Comparison of ENCODE assay signal across 13 cellular contexts in the genomic region with DNA sequence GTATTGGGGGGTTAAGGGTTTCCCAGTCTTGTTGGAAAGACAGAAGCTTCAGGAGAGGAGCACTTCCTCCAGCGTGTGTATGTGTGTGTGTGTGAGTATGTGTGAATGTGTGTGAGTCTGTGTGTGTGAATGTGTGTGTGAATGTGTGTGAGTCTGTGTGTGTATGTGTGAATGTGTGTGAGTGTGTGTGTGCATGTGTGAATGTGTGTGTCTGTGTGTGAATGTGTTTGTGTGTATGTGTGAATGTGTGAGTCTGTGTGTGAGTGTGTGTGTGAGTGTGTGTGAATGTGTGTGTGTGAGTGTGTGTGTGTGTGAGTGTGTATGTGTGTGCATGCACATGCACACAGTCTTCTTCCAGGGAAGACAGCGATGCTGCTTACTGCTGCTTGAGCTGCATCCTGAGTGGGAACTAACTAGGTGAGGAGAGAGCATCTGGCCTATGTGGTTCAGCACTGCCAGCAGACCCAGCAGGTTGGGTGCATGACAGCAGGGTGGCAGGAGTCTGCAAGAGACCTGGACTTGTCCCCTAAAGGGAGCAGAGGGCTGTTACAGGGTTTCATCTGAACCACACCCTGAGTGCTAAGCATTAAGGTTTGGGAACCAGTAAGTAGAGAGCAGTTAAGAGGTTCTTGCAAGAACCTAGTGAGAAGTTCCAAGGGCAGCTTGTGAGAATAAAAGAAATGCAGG. TPM values are rescaled to one million over a fixed set of nuclear protein-coding genes. Genes with fewer than 3 reads are reported as not detected.
A peak's percentile ranks its signal among the peaks of the same experiment; 100 is the strongest.
DNase-seq lines count a peak whose midpoint lies in the region; ATAC-seq, FAIRE-seq and TF ChIP-seq lines count a peak whose summit lies in the region.
"Had no signal": no experiment of that assay in that cellular context is flagged by ENCODE, and none has a peak within 500 bp of the region (broad histone marks: within the 10 kb centered on the region; RNA-seq: fewer than 3 reads in every experiment).

No MANE protein-coding gene starts in this region.

- DNase-seq in GM23338 (ENCODE audit: low spot score) (no peak), NCI-H2171 treated with DMSO at 0.1 percent for 48 hours (lab: John Stamatoyannopoulos, UW) (peak; percentile 81), K562 (ENCODE audit: extremely low read depth in 1 of 4, low spot score in 3 of 4) (no peak), neuronal stem cell (ENCODE audit: low spot score) (no peak), thyroid gland (no peak), amniotic stem cell (lab: John Stamatoyannopoulos, UW) (no peak), tibial nerve (ENCODE audit: low spot score in 2 of 2) (no peak)
- DNase-seq: Calu3, foreskin keratinocyte, kidney glomerular epithelial cell, NCI-H1048, SHP77 treated with DMSO at 0.1 percent for 48 hours had no signal

- H3K36me3 ChIP-seq in GM23338 (ENCODE audit: insufficient read depth) (no peaks in the 10 kb centered on the region), K562 (ENCODE audit: control insufficient read depth, insufficient read depth, low read length) (no peaks in the 10 kb centered on the region), neuronal stem cell (replicated peaks in 1 of 2; ENCODE audit: control insufficient read depth in 2 of 2, insufficient read depth in 2 of 2, low read length in 2 of 2) (no peaks in the 10 kb centered on the region), thyroid gland (no peaks in the 10 kb centered on the region), tibial nerve (peaks cover 0 to 4% (median 0%) of the 10 kb centered on the region in 3 donors)

- H3K79me2 ChIP-seq in GM23338 (replicated peaks; ENCODE audit: insufficient read depth) (no peaks in the 10 kb centered on the region), K562 (ENCODE audit: control insufficient read depth, insufficient read depth, low read length) (no peaks in the 10 kb centered on the region)

- TF ChIP-seq RAD21 in K562 (CRISPR knock-in tag; conservative IDR thresholded peaks at IDR 0.05 in 1 of 2, IDR thresholded peaks at IDR 0.05 in 1 of 2), result no peak

- intact Hi-C loops in K562 (cut with micrococcal nuclease) (no loop called here), thyroid gland (cut with DNase I) (no loop called here)

- peak overlapping the region; percentile 21 for H3K18ac ChIP-seq in neuronal stem cell (ENCODE audit: low read length)

- H3K4me1 Mint-ChIP-seq in GM23338, result peaks cover 45% of the 10 kb centered on the region

- H3K36me3 Mint-ChIP-seq in GM23338 (ENCODE audit: low read depth), result no peaks in the 10 kb centered on the region

- H3K23ac ChIP-seq in neuronal stem cell (ENCODE audit: low read depth, low read length, poor library complexity), result no peak overlapping the region

- H4K8ac ChIP-seq in neuronal stem cell (ENCODE audit: low read depth, low read length), result no peak overlapping the region

- no peak for FAIRE-seq in K562 (lab: Jason Lieb, UNC)

- H3K9ac ChIP-seq in K562 (ENCODE audit: insufficient read depth in 1 of 2, low read depth in 2 of 2, low read length in 2 of 2) (no peak overlapping the region; a peak in 1 of 4 replicates), neuronal stem cell (ENCODE audit: low read depth, low read length, poor library complexity) (peak overlapping the region; percentile 70)

- H2BK120ac ChIP-seq in neuronal stem cell (ENCODE audit: low read depth, low read length), result peak overlapping the region; percentile 77

- CTCF ChIA-PET in K562 (lab: Yijun Ruan, JAX; ENCODE audit: low intra/inter-chr PET ratio), result no interaction called here

- H3K4me2 ChIP-seq in GM23338 (0 out of 2 replicates have a peak overlapping the region, but pooled peaks have one; percentile 64), K562 (ENCODE audit: insufficient read depth, low read length) (no peak overlapping the region), neuronal stem cell (ENCODE audit: insufficient read depth, low read length, poor library complexity, severe bottlenecking) (no peak overlapping the region)

- BruUV-seq in K562 (replicated peaks; lab: Mats Ljungman, UMichigan), result no TSS peak

- H2AFZ ChIP-seq in GM23338 (no peak overlapping the region), K562 (ENCODE audit: low read depth, low read length) (no peak overlapping the region), neuronal stem cell (ENCODE audit: low read length) (no peak overlapping the region)

- no peaks in the 10 kb centered on the region for H3K79me1 ChIP-seq in neuronal stem cell (ENCODE audit: low read depth, low read length)

- 0 out of 2 replicates have a peak, but pooled peaks cover 2% of the 10 kb centered on the region for H3F3A ChIP-seq in GM23338 (replicated peaks; ENCODE audit: low read depth)

- in situ Hi-C loops in K562 (cut with MboI), result no loop called here

- H3K9me1 ChIP-seq in K562 (ENCODE audit: control insufficient read depth, insufficient read depth, low read length), result no peaks in the 10 kb centered on the region

- H3K4ac ChIP-seq in neuronal stem cell (ENCODE audit: low read length), result no peak overlapping the region

- H2BK5ac ChIP-seq in neuronal stem cell (ENCODE audit: low read length), result no peak overlapping the region

- ATAC-seq in GM23338, result peak; percentile 4; the same call in 2 of the 3 replicates
- ATAC-seq in K562, result no peak
- ATAC-seq: foreskin keratinocyte had no signal

- 0 out of 2 replicates have a peak, but pooled peaks cover 6% of the 10 kb centered on the region for H3K9me2 ChIP-seq in GM23338 (ENCODE audit: insufficient read depth)

- peak overlapping the region; percentile 92 for H2AK5ac ChIP-seq in neuronal stem cell (ENCODE audit: low read depth, low read length)

- H3K4me3 Mint-ChIP-seq in GM23338, result no peak overlapping the region

- peak overlapping the region; percentile 12 for H2BK12ac ChIP-seq in neuronal stem cell (ENCODE audit: low read length)

- H4K20me1 ChIP-seq in GM23338 (replicated peaks; ENCODE audit: insufficient read depth), result no peaks in the 10 kb centered on the region
- no peaks in the 10 kb centered on the region for H4K20me1 ChIP-seq in K562 (replicated peaks; ENCODE audit: control insufficient read depth, insufficient read depth, low read length)

- 39% methylated on average over 2 of the region's 2 CpGs for WGBS in K562 (ENCODE audit: insufficient coverage, low coverage, missing lambda C conversion rate)
- no CpG with 5 or more reads among the region's 2 CpGs for WGBS in neuronal stem cell (ENCODE audit: extremely low coverage in 2 of 2, insufficient read length in 2 of 2, insufficient replicate concordance in 1 of 2), 2 donors
- 89 to 90% methylated on average over 2 of the region's 2 CpGs for WGBS in thyroid gland, 2 donors
- WGBS in tibial nerve, 2 donors, result 69 to 77% methylated on average over 2 of the region's 2 CpGs

- H4K91ac ChIP-seq in neuronal stem cell (ENCODE audit: low read depth, low read length, poor library complexity), result peak overlapping the region; percentile 76

- peak overlapping the region; percentile 98 for H3K27ac ChIP-seq in GM23338 (ENCODE audit: low read depth)
- H3K27ac ChIP-seq in K562 (ENCODE audit: extremely low read depth, low read depth, low read length), result no peak overlapping the region
- H3K27ac ChIP-seq in neuronal stem cell (replicated peaks; ENCODE audit: low read length), result no peak overlapping the region
- H3K27ac ChIP-seq in thyroid gland, result no peak overlapping the region
- H3K27ac ChIP-seq in tibial nerve, result no peak overlapping the region
- H3K27ac ChIP-seq: foreskin keratinocyte, VCaP had no signal

- no peaks in the 10 kb centered on the region; the same call in 2 of the 3 replicates for H3K9me3 Mint-ChIP-seq in GM23338

- TF ChIP-seq EP300 in K562 (IDR thresholded peaks at IDR 0.05; ENCODE audit: low read length) (no peak), tibial nerve (IDR thresholded peaks at IDR 0.05) (no peak)

- POLR2A ChIA-PET in K562 (lab: Yijun Ruan, JAX), result interaction anchor here (0.6 to 1.2 kb wide), 4 partner anchors 10 to 199 kb away, joined by 3 to 4 read pairs (median 3); no protein-coding TSS in a partner anchor

- no peak overlapping the region for H3K4me3 ChIP-seq in GM23338
- H3K4me3 ChIP-seq in K562, result no peak overlapping the region
- peak overlapping the region in 1 of 2 donors; percentile 22 for H3K4me3 ChIP-seq in neuronal stem cell (ENCODE audit: low read length in 2 of 2)
- no peak overlapping the region for H3K4me3 ChIP-seq in thyroid gland (replicated peaks in 1 of 3)
- H3K4me3 ChIP-seq in tibial nerve, result no peak overlapping the region

- no peak for TF ChIP-seq CTCF in GM23338 (conservative IDR thresholded peaks at IDR 0.05; ENCODE audit: low read depth in 2 of 2)
- TF ChIP-seq CTCF in K562 (IDR thresholded peaks at IDR 0.05 in 2 of 3, conservative IDR thresholded peaks at IDR 0.05 in 1 of 3; ENCODE audit: insufficient read depth in 2 of 3, low read depth in 1 of 3, low read length in 3 of 3), result no peak
- no peak for TF ChIP-seq CTCF in thyroid gland (IDR thresholded peaks at IDR 0.05)
- no peak for TF ChIP-seq CTCF in tibial nerve (IDR thresholded peaks at IDR 0.05)

- TF ChIP-seq POLR2A in K562 (conservative IDR thresholded peaks at IDR 0.05) (no peak), thyroid gland (IDR thresholded peaks at IDR 0.05) (no peak), tibial nerve (IDR thresholded peaks at IDR 0.05) (no peak)

- H2BK15ac ChIP-seq in neuronal stem cell (ENCODE audit: low read length), result peak overlapping the region; percentile 40

- H3K27me3 ChIP-seq in GM23338 (ENCODE audit: insufficient read depth) (no peaks in the 10 kb centered on the region), K562 (ENCODE audit: control insufficient read depth in 2 of 2, insufficient read depth in 2 of 2, low read length in 2 of 2) (no peaks in the 10 kb centered on the region), neuronal stem cell (ENCODE audit: control insufficient read depth in 3 of 3, insufficient read depth in 3 of 3, low read depth in 1 of 3, low read length in 3 of 3) (no peaks in the 10 kb centered on the region), thyroid gland (no peaks in the 10 kb centered on the region), tibial nerve (no peaks in the 10 kb centered on the region)
- H3K27me3 ChIP-seq: foreskin keratinocyte had no signal

- peaks cover 7% of the 10 kb centered on the region for H3K27me3 Mint-ChIP-seq in GM23338 (ENCODE audit: insufficient read depth, low read depth, poor library complexity)

- H3K4me1 ChIP-seq in GM23338 (ENCODE audit: insufficient read depth) (peaks cover 27% of the 10 kb centered on the region), K562 (replicated peaks in 1 of 2; ENCODE audit: control insufficient read depth in 2 of 2, insufficient read depth in 2 of 2, low read length in 2 of 2) (peaks cover 44 to 53% of the 10 kb centered on the region in 2 experiments), neuronal stem cell (ENCODE audit: control insufficient read depth in 2 of 2, insufficient read depth in 1 of 2, low read depth in 1 of 2, low read length in 2 of 2) (peaks cover 18 to 26% of the 10 kb centered on the region in 2 donors), thyroid gland (no peaks in the 10 kb centered on the region), tibial nerve (peaks cover 0 to 29% (median 7%) of the 10 kb centered on the region in 4 donors)

- no peak overlapping the region for H3K14ac ChIP-seq in neuronal stem cell (ENCODE audit: low read length)

- peak overlapping the region; percentile 4; the same call in 1 of the 2 replicates for H3K27ac Mint-ChIP-seq in GM23338

- H3K9me3 ChIP-seq in K562 (replicated peaks; ENCODE audit: control insufficient read depth, insufficient read depth, low read depth, low read length) (no peaks in the 10 kb centered on the region), neuronal stem cell (replicated peaks in 1 of 2; ENCODE audit: control insufficient read depth in 2 of 2, insufficient read depth in 1 of 2, low read depth in 1 of 2, low read length in 2 of 2) (no peaks in the 10 kb centered on the region), thyroid gland (no peaks in the 10 kb centered on the region), tibial nerve (no peaks in the 10 kb centered on the region)

RNA-seq across cellular contexts. Expression of a gene that starts 22.7 kb away (rescaled TPM):
- 24.5 and 30.9 TPM in 2 replicates for total RNA-seq in GM23338 (2014; rRNA removed; shearing (Covaris generic))
- polyA plus RNA-seq in GM23338 (2016; fragmentation: Nextera tagmentation; extraction: Ambion mirVana) (19.1 and 19.7 TPM in 2 replicates), K562 (2011; rRNA removed) (97.4 and 119 TPM in 2 replicates), K562 (2014; fragmentation: Illumina TruSeq; extraction: Trizol) (111 and 139 TPM in 2 replicates), K562 (2014; fragmentation: Nextera tagmentation; extraction: Ambion mirVana) (10 to 100 TPM; 21.5 to 24.7 TPM), K562 (2014; rRNA removed) (124 and 127 TPM in 2 replicates)
- 88.0 and 191 TPM in 2 replicates for total RNA-seq in K562 (2011; cell fraction: chromatin; rRNA removed; ENCODE audit: low replicate concordance)
- total RNA-seq in K562 (2011; cell fraction: nucleolus; rRNA removed), result 181 and 188 TPM in 2 replicates
- 138 and 178 TPM in 2 replicates for total RNA-seq in K562 (2011; cell fraction: nucleoplasm; rRNA removed)
- total RNA-seq in K562 (2014; rRNA removed) (112 and 148 TPM in 2 replicates), K562 (2014; rRNA removed; fragmentation: Illumina TruSeq; extraction: Trizol) (57.5 and 65.7 TPM in 2 replicates), K562 (2015; rRNA removed; fragmentation: Illumina TruSeq; extraction: Trizol) (75.3 and 75.4 TPM in 2 replicates), K562 (2021) (196 and 204 TPM in 2 replicates), thyroid gland (100 to 1,000 TPM; 103 to 204 (median 166) TPM), tibial nerve (100 to 1,000 TPM; 175 to 325 (median 248) TPM)
- 157 and 318 TPM in 2 replicates for polyA plus RNA-seq in K562 (2011; cell fraction: cytosol; rRNA removed)
- 168 and 256 TPM in 2 replicates for polyA plus RNA-seq in K562 (2011; cell fraction: nucleus; rRNA removed)
- polyA plus RNA-seq in K562 (2012), result 157 and 244 TPM in 2 replicates
- polyA minus RNA-seq in K562 (2011; rRNA and poly(A)+ RNA removed), result 47.7 and 77.9 TPM in 2 replicates
- polyA minus RNA-seq in K562 (2011; cell fraction: cytosol; rRNA and poly(A)+ RNA removed), result 109 and 120 TPM in 2 replicates
- 103 and 115 TPM in 2 replicates for polyA minus RNA-seq in K562 (2011; cell fraction: nucleus; rRNA and poly(A)+ RNA removed)
- polyA plus RNA-seq in neuronal stem cell (2013, experiment 1 of 2), result 14.7 TPM
- 15.1 TPM for polyA plus RNA-seq in neuronal stem cell (2013, experiment 2 of 2)

RNA-seq across cellular contexts. Expression of a gene that starts 43.0 kb away (rescaled TPM):
- 32.7 and 33.7 TPM in 2 replicates for total RNA-seq in GM23338 (2014; rRNA removed; shearing (Covaris generic))
- polyA plus RNA-seq in GM23338 (2016; fragmentation: Nextera tagmentation; extraction: Ambion mirVana) (30.3 and 35.3 TPM in 2 replicates), K562 (2011; rRNA removed) (70.0 and 70.2 TPM in 2 replicates), K562 (2014; fragmentation: Illumina TruSeq; extraction: Trizol) (67.7 and 73.2 TPM in 2 replicates), K562 (2014; fragmentation: Nextera tagmentation; extraction: Ambion mirVana) (10 to 100 TPM; 22.2 to 25.8 TPM), K562 (2014; rRNA removed) (68.2 and 90.7 TPM in 2 replicates)
- total RNA-seq in K562 (2011; cell fraction: chromatin; rRNA removed; ENCODE audit: low replicate concordance), result 24.3 and 66.7 TPM in 2 replicates
- 56.6 and 60.5 TPM in 2 replicates for total RNA-seq in K562 (2011; cell fraction: nucleolus; rRNA removed)
- total RNA-seq in K562 (2011; cell fraction: nucleoplasm; rRNA removed), result 38.7 and 41.2 TPM in 2 replicates
- total RNA-seq in K562 (2014; rRNA removed) (53.4 and 65.4 TPM in 2 replicates), K562 (2014; rRNA removed; fragmentation: Illumina TruSeq; extraction: Trizol) (28.9 and 36.2 TPM in 2 replicates), K562 (2015; rRNA removed; fragmentation: Illumina TruSeq; extraction: Trizol) (49.1 and 52.1 TPM in 2 replicates), K562 (2021) (90.6 and 92.3 TPM in 2 replicates), thyroid gland (1 to 10 TPM; 2.8 to 6.1 (median 4.2) TPM), tibial nerve (10 to 100 TPM in 3 of 4 donors, 1 to 10 TPM in 1; 9.2 to 13.3 (median 12.8) TPM)
- polyA plus RNA-seq in K562 (2011; cell fraction: cytosol; rRNA removed), result 57.8 and 85.0 TPM in 2 replicates
- 67.9 and 100 TPM in 2 replicates for polyA plus RNA-seq in K562 (2011; cell fraction: nucleus; rRNA removed)
- polyA plus RNA-seq in K562 (2012), result 45.5 and 56.6 TPM in 2 replicates
- 38.0 and 44.7 TPM in 2 replicates for polyA minus RNA-seq in K562 (2011; rRNA and poly(A)+ RNA removed)
- 42.5 and 53.4 TPM in 2 replicates for polyA minus RNA-seq in K562 (2011; cell fraction: cytosol; rRNA and poly(A)+ RNA removed)
- 30.7 and 40.4 TPM in 2 replicates for polyA minus RNA-seq in K562 (2011; cell fraction: nucleus; rRNA and poly(A)+ RNA removed)
- polyA plus RNA-seq in neuronal stem cell (2013, experiment 1 of 2), result 16.2 TPM
- polyA plus RNA-seq in neuronal stem cell (2013, experiment 2 of 2), result 15.3 TPM

RNA-seq across cellular contexts. Expression of a gene that starts 43.4 kb away (rescaled TPM):
- 39.3 and 47.2 TPM in 2 replicates for total RNA-seq in GM23338 (2014; rRNA removed; shearing (Covaris generic))
- polyA plus RNA-seq in GM23338 (2016; fragmentation: Nextera tagmentation; extraction: Ambion mirVana) (18.1 and 20.1 TPM in 2 replicates), K562 (2011; rRNA removed) (57.6 and 60.0 TPM in 2 replicates), K562 (2014; fragmentation: Illumina TruSeq; extraction: Trizol) (48.8 and 58.2 TPM in 2 replicates), K562 (2014; fragmentation: Nextera tagmentation; extraction: Ambion mirVana) (10 to 100 TPM; 63.8 to 80.9 TPM), K562 (2014; rRNA removed) (30.4 and 32.1 TPM in 2 replicates)
- total RNA-seq in K562 (2011; cell fraction: chromatin; rRNA removed; ENCODE audit: low replicate concordance), result 55.3 and 68.5 TPM in 2 replicates
- total RNA-seq in K562 (2011; cell fraction: nucleolus; rRNA removed), result 42.0 and 46.7 TPM in 2 replicates
- 54.3 and 70.6 TPM in 2 replicates for total RNA-seq in K562 (2011; cell fraction: nucleoplasm; rRNA removed)
- total RNA-seq in K562 (2014; rRNA removed) (27.3 and 33.6 TPM in 2 replicates), K562 (2014; rRNA removed; fragmentation: Illumina TruSeq; extraction: Trizol) (44.6 and 45.7 TPM in 2 replicates), K562 (2015; rRNA removed; fragmentation: Illumina TruSeq; extraction: Trizol) (36.7 and 38.1 TPM in 2 replicates), K562 (2021) (46.0 and 46.5 TPM in 2 replicates), thyroid gland (10 to 100 TPM; 20.6 to 27.1 (median 24.3) TPM), tibial nerve (10 to 100 TPM in 3 of 4 donors, 1 to 10 TPM in 1; 8.0 to 15.0 (median 12.2) TPM)
- 61.5 and 69.9 TPM in 2 replicates for polyA plus RNA-seq in K562 (2011; cell fraction: cytosol; rRNA removed)
- polyA plus RNA-seq in K562 (2011; cell fraction: nucleus; rRNA removed), result 37.6 and 39.3 TPM in 2 replicates
- polyA plus RNA-seq in K562 (2012), result 30.2 and 30.4 TPM in 2 replicates
- 55.4 and 62.0 TPM in 2 replicates for polyA minus RNA-seq in K562 (2011; rRNA and poly(A)+ RNA removed)
- polyA minus RNA-seq in K562 (2011; cell fraction: cytosol; rRNA and poly(A)+ RNA removed), result 21.7 and 24.6 TPM in 2 replicates
- polyA minus RNA-seq in K562 (2011; cell fraction: nucleus; rRNA and poly(A)+ RNA removed), result 16.6 and 27.3 TPM in 2 replicates
- 15.9 TPM for polyA plus RNA-seq in neuronal stem cell (2013, experiment 1 of 2)
- polyA plus RNA-seq in neuronal stem cell (2013, experiment 2 of 2), result 15.4 TPM
